Comparison of ENCODE assay signal across 8 cellular contexts in genomic region chr5:176542135-176542595, GRCh38. TPM values are rescaled to one million over a fixed set of nuclear protein-coding genes. Genes with fewer than 3 reads are reported as not detected.
A peak's percentile ranks its signal among the peaks of the same experiment; 100 is the strongest.
DNase-seq lines count a peak whose midpoint lies in the region; ATAC-seq and TF ChIP-seq lines count a peak whose summit lies in the region.

No MANE protein-coding gene starts in this region.

- peak overlapping the region; percentile 51 for H3K4me3 ChIP-seq in fibroblast of mammary gland (ENCODE audit: control insufficient read depth, low read depth, low read length)
- H3K4me3 ChIP-seq in prostate gland = peak overlapping the region; percentile 45 to 52

- DNase-seq in SIG-M5 treated with dmso at 0.1 percent for 504 hours (lab: John Stamatoyannopoulos, UW; ENCODE audit: unreplicated experiment) (peak; percentile 45), SIG-M5 (lab: John Stamatoyannopoulos, UW) (no peak), fibroblast of mammary gland (ENCODE audit: low read depth) (no peak), prostate gland (ENCODE audit: low spot score) (no peak), middle frontal gyrus (ENCODE audit: extremely low spot score, low spot score) (no peak), NCI-H446 (lab: John Stamatoyannopoulos, UW) (no peak), omental fat pad (ENCODE audit: low spot score) (no peak)
- peak; percentile 88 for DNase-seq in activated CD8-positive, alpha-beta memory T cell treated with anti-CD3 and anti-CD28 coated beads for 24 hours

- no peak for ATAC-seq in omental fat pad (ENCODE audit: low FRiP score)

- H3K36me3 ChIP-seq in prostate gland = no peaks in the 10 kb centered on the region

- intact Hi-C loops in prostate gland (cut with DNase I) = no loop called here

- H3K4me1 ChIP-seq in prostate gland (replicated peaks) = no peaks in the 10 kb centered on the region

- WGBS in prostate gland = 69% methylated on average over 16 of the region's 16 CpGs

- H3K27ac ChIP-seq in prostate gland = peak overlapping the region; percentile 62 to 72

- TF ChIP-seq CTCF in fibroblast of mammary gland (conservative IDR thresholded peaks at IDR 0.05; ENCODE audit: control insufficient read depth, insufficient read depth, low read depth, low read length) = no peak
- TF ChIP-seq CTCF in prostate gland (IDR thresholded peaks at IDR 0.05) = no peak
- no peak for TF ChIP-seq CTCF in omental fat pad (IDR thresholded peaks at IDR 0.05)

- TF ChIP-seq POLR2A in prostate gland (IDR thresholded peaks at IDR 0.05) = no peak

- H3K9me3 ChIP-seq in prostate gland = no peaks in the 10 kb centered on the region

- no peaks in the 10 kb centered on the region for H3K27me3 ChIP-seq in prostate gland (replicated peaks; ENCODE audit: insufficient read depth)

RNA-seq across cellular contexts. Expression of gene RNF44, which starts 5.0 kb away (rescaled TPM):
- 10 to 100 TPM; 26.4 to 43.3 TPM for total RNA-seq in prostate gland
- total RNA-seq in omental fat pad = 10 to 100 TPM in 3 of 4 donors, 1 to 10 TPM in 1; 7.4 to 24.4 (median 10.8) TPM

RNA-seq across cellular contexts. Expression of gene CDHR2, which starts 7.0 kb away (rescaled TPM):
- total RNA-seq in prostate gland (1 to 10 TPM in 1 of 2 donors, not detected in 1; 1.1 TPM), omental fat pad (not detected)

Comparison
In these comparisons a context has a peak if more than half of its experiments do, and no peak if none do; other contexts are left out.
1. DNase-seq: peak in SIG-M5 treated with dmso at 0.1 percent for 504 hours (single experiment) and activated CD8-positive, alpha-beta memory T cell treated with anti-CD3 and anti-CD28 coated beads for 24 hours (single experiment); none in SIG-M5 (single experiment), fibroblast of mammary gland (single experiment), prostate gland (single experiment), middle frontal gyrus (single experiment), NCI-H446 (0 of 2) and omental fat pad (single experiment).